1 cellular context compared by ENCODE assay signal in the genomic region with DNA sequence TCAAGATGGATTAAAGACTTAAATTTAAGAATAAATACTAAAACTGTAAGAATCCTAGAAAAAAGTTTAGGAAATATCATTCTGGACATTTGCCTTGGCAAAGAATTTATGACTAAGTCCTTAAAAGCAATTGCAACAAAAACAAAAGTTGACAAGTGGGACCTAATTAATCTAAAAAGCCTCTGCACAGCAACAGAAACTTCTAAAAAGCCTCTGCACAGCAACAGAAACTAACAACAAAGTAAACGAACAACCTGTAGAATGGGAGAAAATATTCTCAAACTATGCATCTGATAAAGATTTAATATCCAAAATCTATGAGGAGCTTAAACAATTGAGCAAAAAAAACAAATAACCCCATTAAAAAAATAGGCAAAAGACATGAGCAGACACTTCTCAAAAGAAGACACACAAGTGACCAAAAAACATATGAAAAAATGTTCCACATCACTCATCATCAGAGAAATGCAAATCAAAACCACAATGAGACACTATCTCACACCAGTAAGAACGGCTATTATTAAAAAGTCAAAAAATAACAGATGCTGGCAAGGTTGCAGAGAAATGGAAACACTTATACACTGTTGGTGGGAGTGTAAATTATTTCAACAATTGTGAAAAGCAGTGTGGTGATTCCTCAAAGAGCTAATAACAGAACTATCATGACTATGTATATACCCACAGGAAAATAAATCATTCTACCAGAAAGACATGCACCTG.
TF ChIP-seq lines count a peak whose summit lies in the region.

No MANE protein-coding gene starts in this region.

TF ChIP-seq in GM12878, 131 proteins besides CTCF, POLR2A, EP300 and RAD21 (continues in another document):
- no peak for TF ChIP-seq SMC3 (IDR thresholded peaks at IDR 0.05; ENCODE audit: borderline replicate concordance, low read length)
- TF ChIP-seq BACH1 (IDR thresholded peaks at IDR 0.05; ENCODE audit: borderline replicate concordance), result peak; percentile 43; the same call in 1 of the 2 replicates
- no peak for TF ChIP-seq HDAC2 (IDR thresholded peaks at IDR 0.05)
- peak in 1 of 2 experiments; percentile 18; a peak in 1 of 4 replicates for TF ChIP-seq BHLHE40 (IDR thresholded peaks at IDR 0.05; ENCODE audit: borderline replicate concordance in 1 of 2, low read depth in 2 of 2, low read length in 1 of 2)
- no peak for TF ChIP-seq KAT2A (conservative IDR thresholded peaks at IDR 0.05; ENCODE audit: control insufficient read depth, low read depth, low read length)
- no peak for TF ChIP-seq POLR2AphosphoS2 (IDR thresholded peaks at IDR 0.05; ENCODE audit: low read depth, low read length)
- no peak for TF ChIP-seq FOS (IDR thresholded peaks at IDR 0.05; ENCODE audit: borderline replicate concordance, extremely low read depth, insufficient read length)
- TF ChIP-seq LARP7 (IDR thresholded peaks at IDR 0.05), result no peak
- TF ChIP-seq CEBPB (IDR thresholded peaks at IDR 0.05; ENCODE audit: borderline replicate concordance in 1 of 2, low read depth in 2 of 2, low read length in 2 of 2), result no peak
- no peak for TF ChIP-seq HDGF (IDR thresholded peaks at IDR 0.05)
- TF ChIP-seq, protein P1, sequence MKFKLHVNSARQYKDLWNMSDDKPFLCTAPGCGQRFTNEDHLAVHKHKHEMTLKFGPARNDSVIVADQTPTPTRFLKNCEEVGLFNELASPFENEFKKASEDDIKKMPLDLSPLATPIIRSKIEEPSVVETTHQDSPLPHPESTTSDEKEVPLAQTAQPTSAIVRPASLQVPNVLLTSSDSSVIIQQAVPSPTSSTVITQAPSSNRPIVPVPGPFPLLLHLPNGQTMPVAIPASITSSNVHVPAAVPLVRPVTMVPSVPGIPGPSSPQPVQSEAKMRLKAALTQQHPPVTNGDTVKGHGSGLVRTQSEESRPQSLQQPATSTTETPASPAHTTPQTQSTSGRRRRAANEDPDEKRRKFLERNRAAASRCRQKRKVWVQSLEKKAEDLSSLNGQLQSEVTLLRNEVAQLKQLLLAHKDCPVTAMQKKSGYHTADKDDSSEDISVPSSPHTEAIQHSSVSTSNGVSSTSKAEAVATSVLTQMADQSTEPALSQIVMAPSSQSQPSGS (IDR thresholded peaks at IDR 0.05; ENCODE audit: low read length), result no peak
- no peak for TF ChIP-seq SMAD5 (IDR thresholded peaks at IDR 0.05; ENCODE audit: low read depth)
- peak; percentile 61; the same call in 1 of the 2 replicates for TF ChIP-seq ZNF217 (IDR thresholded peaks at IDR 0.05)
- TF ChIP-seq, protein P2, sequence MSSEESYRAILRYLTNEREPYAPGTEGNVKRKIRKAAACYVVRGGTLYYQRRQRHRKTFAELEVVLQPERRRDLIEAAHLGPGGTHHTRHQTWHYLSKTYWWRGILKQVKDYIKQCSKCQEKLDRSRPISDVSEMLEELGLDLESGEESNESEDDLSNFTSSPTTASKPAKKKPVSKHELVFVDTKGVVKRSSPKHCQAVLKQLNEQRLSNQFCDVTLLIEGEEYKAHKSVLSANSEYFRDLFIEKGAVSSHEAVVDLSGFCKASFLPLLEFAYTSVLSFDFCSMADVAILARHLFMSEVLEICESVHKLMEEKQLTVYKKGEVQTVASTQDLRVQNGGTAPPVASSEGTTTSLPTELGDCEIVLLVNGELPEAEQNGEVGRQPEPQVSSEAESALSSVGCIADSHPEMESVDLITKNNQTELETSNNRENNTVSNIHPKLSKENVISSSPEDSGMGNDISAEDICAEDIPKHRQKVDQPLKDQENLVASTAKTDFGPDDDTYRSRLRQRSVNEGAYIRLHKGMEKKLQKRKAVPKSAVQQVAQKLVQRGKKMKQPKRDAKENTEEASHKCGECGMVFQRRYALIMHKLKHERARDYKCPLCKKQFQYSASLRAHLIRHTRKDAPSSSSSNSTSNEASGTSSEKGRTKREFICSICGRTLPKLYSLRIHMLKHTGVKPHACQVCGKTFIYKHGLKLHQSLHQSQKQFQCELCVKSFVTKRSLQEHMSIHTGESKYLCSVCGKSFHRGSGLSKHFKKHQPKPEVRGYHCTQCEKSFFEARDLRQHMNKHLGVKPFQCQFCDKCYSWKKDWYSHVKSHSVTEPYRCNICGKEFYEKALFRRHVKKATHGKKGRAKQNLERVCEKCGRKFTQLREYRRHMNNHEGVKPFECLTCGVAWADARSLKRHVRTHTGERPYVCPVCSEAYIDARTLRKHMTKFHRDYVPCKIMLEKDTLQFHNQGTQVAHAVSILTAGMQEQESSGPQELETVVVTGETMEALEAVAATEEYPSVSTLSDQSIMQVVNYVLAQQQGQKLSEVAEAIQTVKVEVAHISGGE (CRISPR knock-in tag; IDR thresholded peaks at IDR 0.05), result no peak
- TF ChIP-seq USF2 (IDR thresholded peaks at IDR 0.05; ENCODE audit: borderline replicate concordance, low read depth, low read length), result no peak
- TF ChIP-seq STAT1 (conservative IDR thresholded peaks at IDR 0.05), result no peak
- TF ChIP-seq HCFC1 (IDR thresholded peaks at IDR 0.05; ENCODE audit: low read length), result no peak
- no peak for TF ChIP-seq NFYA (IDR thresholded peaks at IDR 0.05; ENCODE audit: borderline replicate concordance, low read depth, low read length)
- TF ChIP-seq ZNF274 (IDR thresholded peaks at IDR 0.05; ENCODE audit: insufficient read depth, insufficient read length), result no peak
- TF ChIP-seq ATF7 (IDR thresholded peaks at IDR 0.05; ENCODE audit: low read depth), result peak; percentile 93
- no peak for TF ChIP-seq YY1 (IDR thresholded peaks at IDR 0.05; ENCODE audit: low read depth, low read length)
- TF ChIP-seq, protein P3, sequence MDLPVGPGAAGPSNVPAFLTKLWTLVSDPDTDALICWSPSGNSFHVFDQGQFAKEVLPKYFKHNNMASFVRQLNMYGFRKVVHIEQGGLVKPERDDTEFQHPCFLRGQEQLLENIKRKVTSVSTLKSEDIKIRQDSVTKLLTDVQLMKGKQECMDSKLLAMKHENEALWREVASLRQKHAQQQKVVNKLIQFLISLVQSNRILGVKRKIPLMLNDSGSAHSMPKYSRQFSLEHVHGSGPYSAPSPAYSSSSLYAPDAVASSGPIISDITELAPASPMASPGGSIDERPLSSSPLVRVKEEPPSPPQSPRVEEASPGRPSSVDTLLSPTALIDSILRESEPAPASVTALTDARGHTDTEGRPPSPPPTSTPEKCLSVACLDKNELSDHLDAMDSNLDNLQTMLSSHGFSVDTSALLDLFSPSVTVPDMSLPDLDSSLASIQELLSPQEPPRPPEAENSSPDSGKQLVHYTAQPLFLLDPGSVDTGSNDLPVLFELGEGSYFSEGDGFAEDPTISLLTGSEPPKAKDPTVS (IDR thresholded peaks at IDR 0.05; ENCODE audit: low read depth, low read length), result no peak
- TF ChIP-seq ZNF207 (IDR thresholded peaks at IDR 0.05; ENCODE audit: borderline replicate concordance), result no peak
- TF ChIP-seq, protein P4, sequence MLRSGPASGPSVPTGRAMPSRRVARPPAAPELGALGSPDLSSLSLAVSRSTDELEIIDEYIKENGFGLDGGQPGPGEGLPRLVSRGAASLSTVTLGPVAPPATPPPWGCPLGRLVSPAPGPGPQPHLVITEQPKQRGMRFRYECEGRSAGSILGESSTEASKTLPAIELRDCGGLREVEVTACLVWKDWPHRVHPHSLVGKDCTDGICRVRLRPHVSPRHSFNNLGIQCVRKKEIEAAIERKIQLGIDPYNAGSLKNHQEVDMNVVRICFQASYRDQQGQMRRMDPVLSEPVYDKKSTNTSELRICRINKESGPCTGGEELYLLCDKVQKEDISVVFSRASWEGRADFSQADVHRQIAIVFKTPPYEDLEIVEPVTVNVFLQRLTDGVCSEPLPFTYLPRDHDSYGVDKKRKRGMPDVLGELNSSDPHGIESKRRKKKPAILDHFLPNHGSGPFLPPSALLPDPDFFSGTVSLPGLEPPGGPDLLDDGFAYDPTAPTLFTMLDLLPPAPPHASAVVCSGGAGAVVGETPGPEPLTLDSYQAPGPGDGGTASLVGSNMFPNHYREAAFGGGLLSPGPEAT (IDR thresholded peaks at IDR 0.05; ENCODE audit: low read depth), result peak; percentile 81
- 0 out of 2 replicates have a peak, but pooled peaks have one; percentile 58 for TF ChIP-seq DPF2 (IDR thresholded peaks at IDR 0.05)
- TF ChIP-seq, protein P5, sequence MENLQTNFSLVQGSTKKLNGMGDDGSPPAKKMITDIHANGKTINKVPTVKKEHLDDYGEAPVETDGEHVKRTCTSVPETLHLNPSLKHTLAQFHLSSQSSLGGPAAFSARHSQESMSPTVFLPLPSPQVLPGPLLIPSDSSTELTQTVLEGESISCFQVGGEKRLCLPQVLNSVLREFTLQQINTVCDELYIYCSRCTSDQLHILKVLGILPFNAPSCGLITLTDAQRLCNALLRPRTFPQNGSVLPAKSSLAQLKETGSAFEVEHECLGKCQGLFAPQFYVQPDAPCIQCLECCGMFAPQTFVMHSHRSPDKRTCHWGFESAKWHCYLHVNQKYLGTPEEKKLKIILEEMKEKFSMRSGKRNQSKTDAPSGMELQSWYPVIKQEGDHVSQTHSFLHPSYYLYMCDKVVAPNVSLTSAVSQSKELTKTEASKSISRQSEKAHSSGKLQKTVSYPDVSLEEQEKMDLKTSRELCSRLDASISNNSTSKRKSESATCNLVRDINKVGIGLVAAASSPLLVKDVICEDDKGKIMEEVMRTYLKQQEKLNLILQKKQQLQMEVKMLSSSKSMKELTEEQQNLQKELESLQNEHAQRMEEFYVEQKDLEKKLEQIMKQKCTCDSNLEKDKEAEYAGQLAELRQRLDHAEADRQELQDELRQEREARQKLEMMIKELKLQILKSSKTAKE (IDR thresholded peaks at IDR 0.05; ENCODE audit: low read depth, poor library complexity, severe bottlenecking), result peak; percentile 78
- no peak for TF ChIP-seq SP1 (IDR thresholded peaks at IDR 0.05; ENCODE audit: low read depth, low read length)
- no peak for TF ChIP-seq NKRF (conservative IDR thresholded peaks at IDR 0.05)
- peak; percentile 75; the same call in 1 of the 3 replicates for TF ChIP-seq POU2F2 (IDR thresholded peaks at IDR 0.05; ENCODE audit: borderline replicate concordance, low read depth, low read length)
- peak; percentile 75; the same call in 1 of the 2 replicates for TF ChIP-seq MLLT1 (IDR thresholded peaks at IDR 0.05)
- TF ChIP-seq IKZF2 (IDR thresholded peaks at IDR 0.05), result peak; percentile 52 to 72; a peak in 2 of 4 replicates
- 0 out of 2 replicates have a peak, but pooled peaks have one; percentile 27 for TF ChIP-seq ZNF384 (IDR thresholded peaks at IDR 0.05; ENCODE audit: borderline replicate concordance, low read depth, low read length)
- no peak for TF ChIP-seq PML (IDR thresholded peaks at IDR 0.05; ENCODE audit: low read length)
- no peak for TF ChIP-seq TCF12 (IDR thresholded peaks at IDR 0.05; ENCODE audit: low read depth, low read length)
- TF ChIP-seq MTA2 (IDR thresholded peaks at IDR 0.05; ENCODE audit: low read depth), result peak; percentile 92
- TF ChIP-seq SIX5 (IDR thresholded peaks at IDR 0.05; ENCODE audit: low read depth, low read length, severe bottlenecking), result no peak
- 0 out of 2 replicates have a peak, but pooled peaks have one; percentile 10 for TF ChIP-seq ZBTB40 (IDR thresholded peaks at IDR 0.05; ENCODE audit: borderline replicate concordance)
- peak; percentile 50 for TF ChIP-seq IKZF1 (conservative IDR thresholded peaks at IDR 0.05)
